ENCODE assay signal across 28 cellular contexts in genomic region chr10:94481410-94481809, GRCh38.
"Had no signal": no experiment of that assay in that cellular context is flagged by ENCODE, and none has a peak within 500 bp of the region (broad histone marks: within the 10 kb centered on the region; RNA-seq: fewer than 3 reads in every experiment).

No MANE protein-coding gene starts in this region.

- H3K4me3 ChIP-seq: left lung, lower lobe of right lung, neural progenitor cell, right atrium auricular region, right lobe of liver, stomach, testis, thyroid gland, transverse colon, upper lobe of left lung, vagina had no signal

- H3K9me3 ChIP-seq: neutrophil, testis, thyroid gland had no signal

- ATAC-seq: left colon; left lung; lower lobe of right lung; natural killer cell; right lobe of liver; stimulated activated naive B cell treated with anti-CD40 and anti-IgM and Interleukin-4, amounts not matched to agents 10 μg/mL and 1 μg/mL and 100 μg/mL, for 72 hours; stimulated activated naive CD8-positive, alpha-beta T cell treated with anti-CD3 and anti-CD28 coated beads, Interleukin-15, Interleukin-2, amounts not matched to agents 100 U/mL and 50 U/mL, for 24 hours had no signal

- H3K27ac ChIP-seq: left lung, lower lobe of right lung, neural progenitor cell, neutrophil, right atrium auricular region, right lobe of liver, stomach, testis, thyroid gland, transverse colon, upper lobe of left lung, vagina had no signal

- DNase-seq: hippocampal formation; kidney; left colon; left lung; lower lobe of right lung; mammary epithelial cell; mesenchymal stem cell; naive B cell; natural killer cell; nephron progenitor cell; occipital lobe; right lobe of liver; stimulated activated CD4-positive, alpha-beta T cell treated with anti-CD3 and anti-CD28 coated beads, Interleukin-12 subunit alpha, Interleukin-12 subunit beta, amount 100 ng/mL, for 4 hours; stimulated activated CD4-positive, alpha-beta T cell treated with anti-CD3 and anti-CD28 coated beads, Interleukin-15, amount 100 ng/mL, for 24 hours; stimulated activated CD4-positive, alpha-beta T cell treated with anti-CD3 and anti-CD28 coated beads, Interleukin-2, amount 100 ng/mL, for 24 hours; stimulated activated CD4-positive, alpha-beta T cell treated with anti-CD3 and anti-CD28 coated beads, Interleukin-4, amount 100 ng/mL, for 1 hour; stimulated activated naive B cell treated with anti-CD40 and anti-IgM and Interleukin-4, amounts not matched to agents 10 μg/mL and 1 μg/mL and 100 μg/mL, for 72 hours; stimulated activated naive CD8-positive, alpha-beta T cell treated with anti-CD3 and anti-CD28 coated beads, Interleukin-15, Interleukin-2, amounts not matched to agents 100 U/mL and 50 U/mL, for 24 hours; stomach; testis; thyroid gland; transverse colon; upper lobe of left lung had no signal

- FAIRE-seq: islet of Langerhans, kidney had no signal

- H2AFZ ChIP-seq: neural progenitor cell had no signal

- H3K9ac ChIP-seq: neural progenitor cell had no signal

- H3K27me3 ChIP-seq: left lung, neural progenitor cell, neutrophil, right atrium auricular region, right lobe of liver, stomach, testis, thyroid gland, transverse colon, upper lobe of left lung, vagina had no signal

- H3K36me3 ChIP-seq: lower lobe of right lung, neural progenitor cell, neutrophil, right atrium auricular region, right lobe of liver had no signal

- H3K4me2 ChIP-seq: neural progenitor cell had no signal

- H3K4me1 ChIP-seq: left lung, lower lobe of right lung, neural progenitor cell, right atrium auricular region, testis, thyroid gland, upper lobe of left lung had no signal
